8 cellular contexts compared by ENCODE assay signal in genomic region chr7:81956520-81956919, GRCh38.
A peak's percentile ranks its signal among the peaks of the same experiment; 100 is the strongest.
DNase-seq lines count a peak whose midpoint lies in the region; ATAC-seq, FAIRE-seq and TF ChIP-seq lines count a peak whose summit lies in the region.

No MANE protein-coding gene starts in this region.

- DNase-seq in A549 (ENCODE audit: low read depth in 1 of 2, low spot score in 1 of 2), result peak; percentile 5 to 59
- peak; percentile 70 for DNase-seq in HT-29 (ENCODE audit: low spot score)
- no peak for DNase-seq in RWPE2 (ENCODE audit: low spot score)
- peak in 1 of 2 donors; percentile 11 for DNase-seq in foreskin keratinocyte
- DNase-seq in smooth muscle cell (lab: John Stamatoyannopoulos, UW; ENCODE audit: unreplicated experiment), result no peak
- no peak for DNase-seq in NK-92 (lab: John Stamatoyannopoulos, UW; ENCODE audit: unreplicated experiment)

- POLR2A ChIA-PET in A549 (lab: Yijun Ruan, JAX), result no interaction called here

- no peak for FAIRE-seq in A549 (lab: Jason Lieb, UNC)

- TF ChIP-seq EP300 in A549 (IDR thresholded peaks at IDR 0.05), result no peak

- CTCF ChIA-PET in A549 (lab: Yijun Ruan, JAX), result interaction anchor here (1.0 to 1.2 kb wide), 4 partner anchors 14 to 459 kb away, joined by 3 to 4 read pairs (median 3); no protein-coding TSS in a partner anchor

- H3K4me3 ChIP-seq in A549 (no peak overlapping the region), RWPE2 (ENCODE audit: severe bottlenecking) (no peak overlapping the region), smooth muscle cell (no peak overlapping the region)

- TF ChIP-seq RAD21 in A549 (conservative IDR thresholded peaks at IDR 0.05 in 1 of 2, IDR thresholded peaks at IDR 0.05 in 1 of 2), result peak; percentile 78 to 80

- TF ChIP-seq POLR2A in A549 (IDR thresholded peaks at IDR 0.05; ENCODE audit: low read length), result no peak

- H3K36me3 ChIP-seq in RWPE2 (ENCODE audit: low read depth), result no peaks in the 10 kb centered on the region
- H3K36me3 ChIP-seq in smooth muscle cell (ENCODE audit: low read depth), result no peaks in the 10 kb centered on the region

- H4K20me1 ChIP-seq in smooth muscle cell (ENCODE audit: low read depth), result no peaks in the 10 kb centered on the region

- H2AFZ ChIP-seq in smooth muscle cell (ENCODE audit: low read depth), result no peak overlapping the region

- H3K79me2 ChIP-seq in smooth muscle cell (ENCODE audit: low read depth), result no peaks in the 10 kb centered on the region

- H3K4me2 ChIP-seq in A549 (no peak overlapping the region), smooth muscle cell (peak overlapping the region; percentile 3)

- H3K27ac ChIP-seq in A549 (no peak overlapping the region), RWPE2 (ENCODE audit: poor library complexity, severe bottlenecking) (no peak overlapping the region), foreskin keratinocyte (no peak overlapping the region), smooth muscle cell (ENCODE audit: low read depth) (no peak overlapping the region)

- H3K4me1 ChIP-seq in A549, result no peaks in the 10 kb centered on the region
- H3K4me1 ChIP-seq in RWPE2 (ENCODE audit: insufficient read depth, poor library complexity, severe bottlenecking), result no peaks in the 10 kb centered on the region
- H3K4me1 ChIP-seq in foreskin keratinocyte, result no peaks in the 10 kb centered on the region
- peaks cover 13% of the 10 kb centered on the region for H3K4me1 ChIP-seq in smooth muscle cell (ENCODE audit: low read depth)

- ATAC-seq in A549, result peak; percentile 71 to 76; a peak in 5 of 6 replicates
- ATAC-seq in GM18858 (IDR thresholded peaks at IDR 0.05; ENCODE audit: unreplicated experiment), result peak; percentile 85
- ATAC-seq in RWPE2 (ENCODE audit: low read depth), result no peak; the same call in 2 of the 3 replicates
- no peak for ATAC-seq in foreskin keratinocyte
- ATAC-seq in GM21723 (IDR thresholded peaks at IDR 0.05; ENCODE audit: unreplicated experiment), result no peak

- H3K27me3 ChIP-seq in RWPE2 (ENCODE audit: insufficient read depth, poor library complexity, severe bottlenecking), result no peaks in the 10 kb centered on the region
- H3K27me3 ChIP-seq in foreskin keratinocyte, result no peaks in the 10 kb centered on the region
- no peaks in the 10 kb centered on the region for H3K27me3 ChIP-seq in smooth muscle cell (ENCODE audit: low read depth)

- 59% methylated on average over 4 of the region's 4 CpGs for WGBS in A549 (ENCODE audit: missing lambda C conversion rate)
- WGBS in smooth muscle cell (ENCODE audit: low lambda C conversion rate), result 27% methylated on average over 4 of the region's 4 CpGs

- peak; percentile 55 for TF ChIP-seq CTCF in A549 (IDR thresholded peaks at IDR 0.05)
- peak; percentile 40 for TF ChIP-seq CTCF in RWPE2 (IDR thresholded peaks at IDR 0.05; ENCODE audit: poor library complexity, severe bottlenecking)
- TF ChIP-seq CTCF in foreskin keratinocyte (conservative IDR thresholded peaks at IDR 0.05), result peak; percentile 49
- TF ChIP-seq CTCF in smooth muscle cell (IDR thresholded peaks at IDR 0.05; ENCODE audit: borderline replicate concordance, insufficient read depth, poor library complexity, severe bottlenecking), result peak; percentile 60

- no peak overlapping the region for H3K9ac ChIP-seq in smooth muscle cell (ENCODE audit: low read depth)

- H3F3A ChIP-seq in smooth muscle cell (ENCODE audit: low read depth), result no peaks in the 10 kb centered on the region

- H3K9me3 ChIP-seq in A549 (no peaks in the 10 kb centered on the region), RWPE2 (ENCODE audit: severe bottlenecking) (no peaks in the 10 kb centered on the region), smooth muscle cell (replicated peaks; ENCODE audit: low read depth) (no peaks in the 10 kb centered on the region)

TF ChIP-seq in A549, 52 proteins besides CTCF, POLR2A, EP300 and RAD21:
- peak; percentile 73 for TF ChIP-seq SMC3 (IDR thresholded peaks at IDR 0.05)
- TF ChIP-seq KDM5A (IDR thresholded peaks at IDR 0.05), result no peak
- no peak for TF ChIP-seq TP53 (CRISPR knock-in tag; IDR thresholded peaks at IDR 0.05)
- TF ChIP-seq EHMT2 (IDR thresholded peaks at IDR 0.05; ENCODE audit: low read depth), result no peak
- TF ChIP-seq RARB (CRISPR knock-in tag; IDR thresholded peaks at IDR 0.05), result no peak
- TF ChIP-seq CHD4 (IDR thresholded peaks at IDR 0.05; ENCODE audit: borderline replicate concordance), result no peak

Comparison
In these comparisons a context has a peak if more than half of its experiments do, and no peak if none do; other contexts are left out.
1. ATAC-seq: peak in A549 (2 of 2) and GM18858 (single experiment); none in RWPE2 (single experiment), foreskin keratinocyte (single experiment) and GM21723 (single experiment).
2. DNase-seq: peak in A549 (2 of 2) and HT-29 (single experiment); none in RWPE2 (single experiment), smooth muscle cell (single experiment) and NK-92 (single experiment).
3. Peak in every context shown above with its lines, with median percentiles within 50 percentile points of each other: CTCF ChIP-seq.